Comparison of ENCODE assay signal across 17 cellular contexts in the genomic region with DNA sequence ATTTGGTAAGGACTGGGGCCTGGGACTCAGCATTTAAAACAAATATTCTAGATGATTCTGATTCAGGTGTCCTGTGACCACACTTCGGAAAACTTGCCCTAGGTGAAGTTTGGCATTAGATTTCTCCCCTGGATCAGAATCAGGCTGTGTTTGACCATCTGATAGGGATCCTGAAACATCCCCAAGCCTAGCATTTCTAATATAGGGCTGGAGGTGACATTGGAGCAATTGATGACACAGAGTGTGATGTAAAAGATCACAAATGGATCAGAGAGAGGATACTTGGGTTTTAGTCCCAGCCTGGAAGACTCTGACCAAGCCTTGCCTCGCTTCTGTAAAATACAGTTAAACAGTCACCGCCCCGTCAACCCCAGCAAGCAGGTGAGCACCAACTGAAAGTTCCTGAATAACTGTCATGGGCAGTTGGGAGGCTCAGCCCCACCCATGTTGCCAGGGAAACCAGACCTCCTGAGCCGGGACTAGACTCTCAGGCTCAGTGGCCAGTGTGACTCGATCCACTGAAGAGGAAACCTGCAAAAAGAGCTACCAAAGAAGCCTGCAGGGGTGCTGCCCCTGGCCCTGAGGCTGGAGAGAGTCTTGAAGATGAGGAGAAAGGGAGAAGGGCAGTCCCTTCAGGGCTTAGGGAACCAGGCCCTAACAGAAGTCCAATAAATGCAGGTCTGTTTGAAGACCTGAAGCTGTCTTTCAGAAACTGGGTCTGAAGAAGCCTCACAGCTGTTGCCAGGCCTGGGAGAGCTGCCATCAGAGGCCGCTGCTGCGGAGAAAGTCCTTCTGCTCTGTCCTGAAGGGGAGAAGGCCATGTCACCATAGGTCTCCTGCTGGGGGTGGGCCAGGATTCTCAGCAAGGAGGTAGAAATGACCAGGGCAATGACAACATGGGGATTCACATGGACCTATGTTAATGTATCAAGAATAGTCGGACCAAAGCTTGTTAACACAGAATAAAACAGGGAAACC.
DNase-seq lines count a peak whose midpoint lies in the region; ATAC-seq and TF ChIP-seq lines count a peak whose summit lies in the region.
"Had no signal": no experiment of that assay in that cellular context is flagged by ENCODE, and none has a peak within 500 bp of the region (broad histone marks: within the 10 kb centered on the region; RNA-seq: fewer than 3 reads in every experiment).

No MANE protein-coding gene starts in this region.

- H3K9ac ChIP-seq in BLaER1, result no peak overlapping the region
- H3K9ac ChIP-seq: SK-N-SH had no signal

- H3K4me2 ChIP-seq in BLaER1, result peak overlapping the region; percentile 44; the same call in 1 of the 2 replicates
- H3K4me2 ChIP-seq: SK-N-SH had no signal

- peaks cover 9% of the 10 kb centered on the region for H3K4me1 ChIP-seq in BLaER1
- no peaks in the 10 kb centered on the region for H3K4me1 ChIP-seq in HEK293 (ENCODE audit: control insufficient read depth, insufficient read depth, low read length)
- peaks cover 6% of the 10 kb centered on the region for H3K4me1 ChIP-seq in RWPE2 (ENCODE audit: insufficient read depth, poor library complexity, severe bottlenecking)
- H3K4me1 ChIP-seq: esophagus squamous epithelium had no signal

- peak; percentile 19; the same call in 1 of the 3 replicates for ATAC-seq in RWPE2 (ENCODE audit: low read depth)
- ATAC-seq in GM19351 (IDR thresholded peaks at IDR 0.05; ENCODE audit: unreplicated experiment), result no peak
- no peak for ATAC-seq in GM21367 (IDR thresholded peaks at IDR 0.05; ENCODE audit: unreplicated experiment)
- ATAC-seq: activated CD4-positive, alpha-beta T cell treated with anti-CD3 and anti-CD28 coated beads for 36 hours; pancreas had no signal

- H3K27me3 ChIP-seq in BLaER1, result no peaks in the 10 kb centered on the region
- H3K27me3 ChIP-seq in RWPE2 (ENCODE audit: insufficient read depth, poor library complexity, severe bottlenecking), result no peaks in the 10 kb centered on the region
- H3K27me3 ChIP-seq: esophagus squamous epithelium, pancreas, suprapubic skin had no signal

- H3K36me3 ChIP-seq in BLaER1 (no peaks in the 10 kb centered on the region), HEK293 (ENCODE audit: control insufficient read depth in 2 of 2, insufficient read depth in 1 of 2, low read length in 2 of 2) (no peaks in the 10 kb centered on the region), RWPE2 (ENCODE audit: low read depth) (no peaks in the 10 kb centered on the region)
- H3K36me3 ChIP-seq: esophagus squamous epithelium, pancreas, suprapubic skin had no signal

- no peak overlapping the region for H3K4me3 ChIP-seq in BLaER1
- no peak overlapping the region for H3K4me3 ChIP-seq in HEK293 (ENCODE audit: low read depth, low read length)
- no peak overlapping the region for H3K4me3 ChIP-seq in RWPE2 (ENCODE audit: severe bottlenecking)
- H3K4me3 ChIP-seq: esophagus squamous epithelium, pancreas, suprapubic skin had no signal

- no peaks in the 10 kb centered on the region for H3K9me3 ChIP-seq in BLaER1
- no peaks in the 10 kb centered on the region for H3K9me3 ChIP-seq in HEK293 (ENCODE audit: control insufficient read depth, insufficient read depth, low read depth, low read length)
- no peaks in the 10 kb centered on the region for H3K9me3 ChIP-seq in RWPE2 (ENCODE audit: severe bottlenecking)
- H3K9me3 ChIP-seq: esophagus squamous epithelium, pancreas, SK-N-SH, suprapubic skin had no signal

- H4K20me1 ChIP-seq in BLaER1, result no peaks in the 10 kb centered on the region

- no peak overlapping the region for H3K27ac ChIP-seq in BLaER1
- no peak overlapping the region for H3K27ac ChIP-seq in HEK293 (ENCODE audit: extremely low read depth, low read depth, low read length)
- no peak overlapping the region for H3K27ac ChIP-seq in RWPE2 (ENCODE audit: poor library complexity, severe bottlenecking)
- H3K27ac ChIP-seq: esophagus squamous epithelium, pancreas, suprapubic skin had no signal

- POLR2A ChIA-PET in HEK293 (lab: Yijun Ruan, JAX), result no interaction called here

- CTCF ChIA-PET in HEK293 (lab: Yijun Ruan, JAX), result interaction anchor here (0.7 kb wide), 1 partner anchor 598 kb away, joined by 3 read pairs; no protein-coding TSS in a partner anchor

- DNase-seq in RWPE2 (ENCODE audit: low spot score) (no peak), mesenteric fat pad (ENCODE audit: low spot score) (peak; percentile 76), NCI-H226 (no peak), COLO829 (ENCODE audit: low spot score) (no peak)
- DNase-seq: activated CD4-positive, alpha-beta T cell treated with anti-CD3 and anti-CD28 coated beads for 36 hours; activated effector memory CD4-positive, alpha-beta T cell treated with Interleukin-2 at 50 U/mL for 16 hours; esophagus squamous epithelium; GDM1; NCI-H524; OCI-M1; pancreas; SK-N-SH had no signal

- TF ChIP-seq CTCF in HEK293 (tag by site-specific recombination; IDR thresholded peaks at IDR 0.05) (no peak), RWPE2 (IDR thresholded peaks at IDR 0.05; ENCODE audit: poor library complexity, severe bottlenecking) (no peak)

TF ChIP-seq in HEK293, 187 proteins besides CTCF, POLR2A, EP300 and RAD21:
- TF ChIP-seq ZNF175 (tag by site-specific recombination; IDR thresholded peaks at IDR 0.05) (no peak), ZFP37 (tag by site-specific recombination; IDR thresholded peaks at IDR 0.05) (peak; percentile 98), BCL11A (tag by site-specific recombination; IDR thresholded peaks at IDR 0.05; ENCODE audit: low read depth) (no peak), ZNF610 (tag by site-specific recombination; IDR thresholded peaks at IDR 0.05; ENCODE audit: borderline replicate concordance) (no peak), ZNF10 (tag by site-specific recombination; IDR thresholded peaks at IDR 0.05) (no peak), WT1 (tag by site-specific recombination; IDR thresholded peaks at IDR 0.05) (no peak)
- TF ChIP-seq, protein P1, sequence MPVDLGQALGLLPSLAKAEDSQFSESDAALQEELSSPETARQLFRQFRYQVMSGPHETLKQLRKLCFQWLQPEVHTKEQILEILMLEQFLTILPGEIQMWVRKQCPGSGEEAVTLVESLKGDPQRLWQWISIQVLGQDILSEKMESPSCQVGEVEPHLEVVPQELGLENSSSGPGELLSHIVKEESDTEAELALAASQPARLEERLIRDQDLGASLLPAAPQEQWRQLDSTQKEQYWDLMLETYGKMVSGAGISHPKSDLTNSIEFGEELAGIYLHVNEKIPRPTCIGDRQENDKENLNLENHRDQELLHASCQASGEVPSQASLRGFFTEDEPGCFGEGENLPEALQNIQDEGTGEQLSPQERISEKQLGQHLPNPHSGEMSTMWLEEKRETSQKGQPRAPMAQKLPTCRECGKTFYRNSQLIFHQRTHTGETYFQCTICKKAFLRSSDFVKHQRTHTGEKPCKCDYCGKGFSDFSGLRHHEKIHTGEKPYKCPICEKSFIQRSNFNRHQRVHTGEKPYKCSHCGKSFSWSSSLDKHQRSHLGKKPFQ (tag by site-specific recombination; IDR thresholded peaks at IDR 0.05), result no peak
